1 cellular context compared by ENCODE assay signal in the genomic region with DNA sequence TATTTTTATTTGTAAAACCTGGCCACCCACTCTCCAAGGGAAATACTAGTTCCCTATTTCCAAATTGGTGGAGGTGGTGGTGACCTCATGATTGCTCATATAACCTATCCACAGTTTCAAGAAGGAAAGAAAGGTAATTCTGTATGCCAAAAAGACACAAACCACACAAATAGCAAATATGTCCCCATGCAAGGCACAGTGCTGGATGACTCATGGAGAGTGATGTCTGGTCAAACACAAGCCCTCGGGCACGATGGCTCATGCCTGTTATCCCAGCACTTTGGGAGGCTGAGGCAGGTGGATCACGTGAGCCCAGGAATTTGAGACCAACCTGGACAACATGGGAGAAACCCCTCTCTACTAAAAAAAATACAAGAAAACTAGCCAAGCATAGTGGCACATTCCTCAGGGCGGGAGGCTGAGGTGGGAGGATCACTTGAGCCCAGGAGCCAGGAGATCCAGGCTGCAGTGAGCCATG.
TF ChIP-seq lines count a peak whose summit lies in the region.

No MANE protein-coding gene starts in this region.

TF ChIP-seq in A549, 52 proteins besides CTCF, POLR2A, EP300 and RAD21 (continued from another document):
- TF ChIP-seq, protein P1, sequence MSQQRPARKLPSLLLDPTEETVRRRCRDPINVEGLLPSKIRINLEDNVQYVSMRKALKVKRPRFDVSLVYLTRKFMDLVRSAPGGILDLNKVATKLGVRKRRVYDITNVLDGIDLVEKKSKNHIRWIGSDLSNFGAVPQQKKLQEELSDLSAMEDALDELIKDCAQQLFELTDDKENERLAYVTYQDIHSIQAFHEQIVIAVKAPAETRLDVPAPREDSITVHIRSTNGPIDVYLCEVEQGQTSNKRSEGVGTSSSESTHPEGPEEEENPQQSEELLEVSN (IDR thresholded peaks at IDR 0.05; ENCODE audit: borderline replicate concordance, low read depth) = no peak
- no peak for TF ChIP-seq ZFP36 (IDR thresholded peaks at IDR 0.05; ENCODE audit: borderline replicate concordance, partially characterized antibody)
